8 cellular contexts compared by ENCODE assay signal in the genomic region with DNA sequence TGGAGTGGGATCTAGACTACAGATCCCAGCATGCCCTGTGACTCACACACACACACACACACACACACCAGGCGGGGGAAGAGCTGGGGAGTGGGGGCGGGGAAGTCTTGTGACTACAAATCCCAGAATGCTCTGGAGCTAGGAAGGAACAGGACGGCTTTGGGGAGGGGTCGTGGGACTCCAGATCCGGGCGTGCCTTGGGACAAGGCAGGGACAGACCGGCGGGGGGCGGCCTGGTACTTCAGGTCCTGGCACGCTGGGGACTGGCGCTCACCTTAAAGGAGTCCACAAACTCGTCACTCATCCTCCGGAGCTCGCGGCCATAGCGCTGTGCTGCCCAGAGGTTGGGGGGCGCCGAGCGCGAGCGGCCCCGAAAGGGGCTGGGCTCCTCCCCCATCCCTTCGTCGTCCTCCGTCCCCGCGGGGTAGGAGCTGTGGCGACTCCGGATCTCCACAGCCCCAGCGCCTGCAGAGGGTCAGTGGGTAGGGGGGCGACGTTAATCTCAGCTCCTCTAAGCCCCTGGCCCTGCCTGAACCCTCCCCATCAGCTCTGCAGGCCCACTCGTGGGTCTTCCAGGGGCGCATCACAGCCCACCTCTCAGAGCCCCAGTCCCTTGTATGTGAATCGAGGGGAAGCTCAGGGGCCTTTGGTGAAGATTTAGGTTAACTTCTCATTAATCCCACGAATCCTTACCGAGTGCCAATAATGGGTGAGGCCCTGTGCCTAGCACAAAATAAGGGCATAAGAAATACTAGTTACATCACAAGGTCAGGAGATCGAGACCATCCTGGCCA. TPM values are rescaled to one million over a fixed set of nuclear protein-coding genes. Genes with fewer than 3 reads are reported as not detected.
DNase-seq lines count a peak whose midpoint lies in the region; ATAC-seq, FAIRE-seq and TF ChIP-seq lines count a peak whose summit lies in the region.

No MANE protein-coding gene starts in this region.

- peak; percentile 47 to 60; a peak in 3 of 4 replicates for TF ChIP-seq RAD21 in H1 (IDR thresholded peaks at IDR 0.05 in 1 of 2, conservative IDR thresholded peaks at IDR 0.05 in 1 of 2; ENCODE audit: low read depth in 2 of 2, low read length in 2 of 2)

- H3K4me3 ChIP-seq in NT2/D1 (ENCODE audit: insufficient read length, low read depth), result peak overlapping the region; percentile 65
- peak overlapping the region; percentile 29 to 73 (median 60) for H3K4me3 ChIP-seq in H1 (ENCODE audit: extremely low read depth in 1 of 4, insufficient read depth in 2 of 4, low read depth in 3 of 4, low read length in 4 of 4)
- peak overlapping the region; percentile 65 to 90 for H3K4me3 ChIP-seq in mesenchymal stem cell (ENCODE audit: insufficient read depth in 1 of 2, low read depth in 1 of 2, low read length in 2 of 2)

- peaks cover 31% of the 10 kb centered on the region for H3K4me1 Mint-ChIP-seq in activated CD8-positive, alpha-beta memory T cell treated with anti-CD3 and anti-CD28 coated beads, Interleukin-2, amount 10 ng/mL, durations not matched to agents 7 days and 5 days

- H2BK20ac ChIP-seq in H1 (ENCODE audit: low read length), result no peak overlapping the region

- 0 out of 4 replicates have a peak, but pooled peaks cover 0 to 4% of the 10 kb centered on the region in 2 experiments for H3K79me2 ChIP-seq in H1 (ENCODE audit: control insufficient read depth in 1 of 2, insufficient read depth in 2 of 2, low read length in 2 of 2)

- H3K56ac ChIP-seq in H1 (replicated peaks; ENCODE audit: insufficient read length, low read depth, low read length), result peak overlapping the region; percentile 87

- peaks cover 0 to under 1% of the 10 kb centered on the region in 2 experiments for H4K20me1 ChIP-seq in H1 (replicated peaks in 1 of 2; ENCODE audit: control insufficient read depth in 1 of 2, insufficient read depth in 2 of 2, low read length in 2 of 2)

- H3K36me3 ChIP-seq in NT2/D1 (ENCODE audit: insufficient read depth, insufficient read length, low read length) (peaks cover 40% of the 10 kb centered on the region), H1 (ENCODE audit: control insufficient read depth in 2 of 4, insufficient read depth in 4 of 4, low read length in 3 of 4) (peaks cover under 1 to 5% (median 3%) of the 10 kb centered on the region in 4 experiments; a peak in 5 of 8 replicates), mesenchymal stem cell (ENCODE audit: control insufficient read depth in 1 of 2, insufficient read depth in 2 of 2, low read depth in 1 of 2, low read length in 2 of 2) (peaks cover 20 to 35% of the 10 kb centered on the region in 2 experiments)

- TF ChIP-seq CTCF in H1 (IDR thresholded peaks at IDR 0.05; ENCODE audit: control extremely low read depth in 1 of 3, insufficient read depth in 1 of 3, low read depth in 1 of 3, low read length in 3 of 3), result peak in 2 of 3 experiments; percentile 27 to 28; a peak in 2 of 4 replicates

- H2BK12ac ChIP-seq in H1 (ENCODE audit: low read depth, low read length) (no peak overlapping the region), mesenchymal stem cell (ENCODE audit: low read length in 2 of 2) (peak overlapping the region in 1 of 2 experiments; percentile 15)

- peak; percentile 83 for DNase-seq in COLO668 (lab: John Stamatoyannopoulos, UW; ENCODE audit: unreplicated experiment)
- DNase-seq in HS-5 (ENCODE audit: low read depth), result peak; percentile 46
- peak; percentile 91 for DNase-seq in NT2/D1 (ENCODE audit: low read depth, low spot score)
- peak; percentile 91 for DNase-seq in activated CD8-positive, alpha-beta memory T cell treated with anti-CD3 and anti-CD28 coated beads, Interleukin-2, amount 10 ng/mL, durations not matched to agents 7 days and 5 days
- DNase-seq in H1 (ENCODE audit: low read depth in 1 of 2, low spot score in 2 of 2), result peak; percentile 87 to 89
- DNase-seq in mesenchymal stem cell, result peak; percentile 94
- DNase-seq in stimulated activated CD4-positive, alpha-beta T cell treated with anti-CD3 and anti-CD28 coated beads, TNF-alpha, amount 100 ng/mL, for 48 hours (ENCODE audit: low read depth in 3 of 3), result peak; percentile 67 to 79 (median 70)
- no peak for DNase-seq in HPDE6-E6E7 (ENCODE audit: extremely low spot score)

- peaks cover 4% of the 10 kb centered on the region for H3K23me2 ChIP-seq in H1 (ENCODE audit: low read depth, low read length)

- H3K27me3 Mint-ChIP-seq in activated CD8-positive, alpha-beta memory T cell treated with anti-CD3 and anti-CD28 coated beads, Interleukin-2, amount 10 ng/mL, durations not matched to agents 7 days and 5 days, result no peaks in the 10 kb centered on the region

- peak overlapping the region; percentile 94 for H3K9ac ChIP-seq in NT2/D1 (ENCODE audit: insufficient read length, low read depth)
- peak overlapping the region in 3 of 4 experiments; percentile 51 to 58 (median 57); a peak in 6 of 7 replicates for H3K9ac ChIP-seq in H1 (replicated peaks in 1 of 4; ENCODE audit: extremely low read depth in 1 of 4, low read depth in 3 of 4, low read length in 3 of 4)
- H3K9ac ChIP-seq in mesenchymal stem cell (ENCODE audit: low read length), result peak overlapping the region; percentile 96

- H2BK120ac ChIP-seq in H1 (replicated peaks; ENCODE audit: low read depth, low read length) (no peak overlapping the region), mesenchymal stem cell (ENCODE audit: low read depth, low read length) (no peak overlapping the region)

- peak overlapping the region; percentile 48 for H2BK5ac ChIP-seq in H1 (ENCODE audit: low read depth, low read length)
- H2BK5ac ChIP-seq in mesenchymal stem cell (ENCODE audit: low read depth, low read length, poor library complexity, severe bottlenecking), result peak overlapping the region; percentile 75

- H3K27me3 ChIP-seq in NT2/D1 (ENCODE audit: insufficient read depth, insufficient read length) (no peaks in the 10 kb centered on the region), H1 (replicated peaks in 1 of 4; ENCODE audit: control insufficient read depth in 3 of 4, extremely low read depth in 1 of 4, insufficient read depth in 3 of 4, low read length in 3 of 4) (no peaks in the 10 kb centered on the region), mesenchymal stem cell (ENCODE audit: control insufficient read depth in 1 of 2, insufficient read depth in 1 of 2, low read length in 2 of 2) (no peaks in the 10 kb centered on the region)

- H3K4me2 ChIP-seq in H1 (ENCODE audit: insufficient read depth in 1 of 2, low read depth in 2 of 2, low read length in 2 of 2), result peak overlapping the region; percentile 80 to 93
- peak overlapping the region; percentile 66 for H3K4me2 ChIP-seq in mesenchymal stem cell (ENCODE audit: low read length, poor library complexity, severe bottlenecking)

- TF ChIP-seq POLR2A in H1 (IDR thresholded peaks at IDR 0.05; ENCODE audit: control extremely low read depth in 1 of 2, low read depth in 2 of 2, low read length in 2 of 2), result peak in 1 of 2 experiments; percentile 73; a peak in 2 of 3 replicates

- ATAC-seq in activated CD8-positive, alpha-beta memory T cell treated with anti-CD3 and anti-CD28 coated beads, Interleukin-2, amount 10 ng/mL, durations not matched to agents 7 days and 5 days, result peak; percentile 25

- H3K79me1 ChIP-seq in H1 (ENCODE audit: low read depth, low read length), result no peaks in the 10 kb centered on the region; the same call in 1 of the 2 replicates
- H3K79me1 ChIP-seq in mesenchymal stem cell (replicated peaks; ENCODE audit: low read length, poor library complexity, severe bottlenecking), result peaks cover 19% of the 10 kb centered on the region

- H3K9me3 ChIP-seq in NT2/D1 (ENCODE audit: insufficient read depth, low read length), result no peaks in the 10 kb centered on the region
- H3K9me3 ChIP-seq in H1 (ENCODE audit: insufficient read depth in 2 of 2, low read depth in 1 of 2, low read length in 1 of 2), result no peaks in the 10 kb centered on the region
- H3K9me3 ChIP-seq in mesenchymal stem cell (ENCODE audit: control insufficient read depth, low read length), result no peaks in the 10 kb centered on the region

- peak overlapping the region; percentile 58 for H4K5ac ChIP-seq in H1 (ENCODE audit: insufficient read length, low read depth, low read length)

- H3K4ac ChIP-seq in H1 (replicated peaks; ENCODE audit: insufficient read length, low read depth, low read length) (peak overlapping the region; percentile 72), mesenchymal stem cell (ENCODE audit: low read depth in 1 of 2, low read length in 2 of 2) (peak overlapping the region; percentile 62 to 99)

- H2AFZ ChIP-seq in H1 (ENCODE audit: low read length), result peak overlapping the region; percentile 43; the same call in 1 of the 2 replicates
- H2AFZ ChIP-seq in mesenchymal stem cell (ENCODE audit: low read depth, low read length), result peak overlapping the region; percentile 72

- WGBS in H1 (ENCODE audit: extremely low coverage in 1 of 2, insufficient coverage in 1 of 2, insufficient read length in 1 of 2, insufficient replicate concordance in 2 of 2, low coverage in 1 of 2, low lambda C conversion rate in 2 of 2, missing lambda C conversion rate in 1 of 2), 2 experiments, result 13% methylated on average over 33 of the region's 38 CpGs; no CpG with 5 or more reads in 1 of the 2 experiments
- WGBS in mesenchymal stem cell, result 12% methylated on average over 30 of the region's 38 CpGs

- H3K27ac Mint-ChIP-seq in activated CD8-positive, alpha-beta memory T cell treated with anti-CD3 and anti-CD28 coated beads, Interleukin-2, amount 10 ng/mL, durations not matched to agents 7 days and 5 days, result peak overlapping the region; percentile 96

- peaks cover 4% of the 10 kb centered on the region for H3K36me3 Mint-ChIP-seq in activated CD8-positive, alpha-beta memory T cell treated with anti-CD3 and anti-CD28 coated beads, Interleukin-2, amount 10 ng/mL, durations not matched to agents 7 days and 5 days

- H4K91ac ChIP-seq in H1 (replicated peaks; ENCODE audit: insufficient read length, low read length), result peak overlapping the region; percentile 56
- peak overlapping the region; percentile 92 for H4K91ac ChIP-seq in mesenchymal stem cell (ENCODE audit: low read length)

- no peak overlapping the region for H3K23ac ChIP-seq in H1 (ENCODE audit: insufficient read length)
- peak overlapping the region; percentile 51 to 78 for H3K23ac ChIP-seq in mesenchymal stem cell (ENCODE audit: low read length in 2 of 2)

- no peak for TF ChIP-seq EP300 in H1 (IDR thresholded peaks at IDR 0.05; ENCODE audit: borderline replicate concordance in 1 of 2, low read depth in 2 of 2, low read length in 2 of 2)

- POLR2A ChIA-PET in H1 (lab: Charles Lee; ENCODE audit: partially characterized antibody), result interaction anchor here (0.7 to 11.9 kb wide), 19 partner anchors 11 to 88 kb away, joined by 3 to 352 read pairs (median 5); a partner anchor contains a TSS

- H3K4me1 ChIP-seq in NT2/D1 (ENCODE audit: insufficient read depth, insufficient read length) (peaks cover 26% of the 10 kb centered on the region), H1 (replicated peaks in 1 of 4; ENCODE audit: control insufficient read depth in 3 of 4, insufficient read depth in 4 of 4, low read length in 3 of 4) (peaks cover 0 to 15% (median 6%) of the 10 kb centered on the region in 4 experiments; a peak in 5 of 7 replicates), mesenchymal stem cell (ENCODE audit: control insufficient read depth, insufficient read depth, low read depth, low read length) (peaks cover 21% of the 10 kb centered on the region)

- no peak overlapping the region for H2AK5ac ChIP-seq in H1 (ENCODE audit: low read depth, low read length)
- peak overlapping the region; percentile 88 for H2AK5ac ChIP-seq in mesenchymal stem cell (ENCODE audit: low read length, severe bottlenecking)

- no peaks in the 10 kb centered on the region for H3K9me3 Mint-ChIP-seq in activated CD8-positive, alpha-beta memory T cell treated with anti-CD3 and anti-CD28 coated beads, Interleukin-2, amount 10 ng/mL, durations not matched to agents 7 days and 5 days (ENCODE audit: low read depth)

- H3K4me3 Mint-ChIP-seq in activated CD8-positive, alpha-beta memory T cell treated with anti-CD3 and anti-CD28 coated beads, Interleukin-2, amount 10 ng/mL, durations not matched to agents 7 days and 5 days, result peak overlapping the region; percentile 89

- no peak overlapping the region; the same call in 1 of the 2 replicates for H2BK15ac ChIP-seq in H1 (ENCODE audit: low read length)
- peak overlapping the region; percentile 33 for H2BK15ac ChIP-seq in mesenchymal stem cell (ENCODE audit: low read depth, poor library complexity, severe bottlenecking)

- FAIRE-seq in H1 (lab: Jason Lieb, UNC), result no peak

- CTCF ChIA-PET in activated CD8-positive, alpha-beta memory T cell treated with anti-CD3 and anti-CD28 coated beads, Interleukin-2, amount 10 ng/mL, durations not matched to agents 7 days and 5 days (lab: Charles Lee), result interaction anchor here (1.2 to 6.1 kb wide), 15 partner anchors 11 to 86 kb away, joined by 3 to 104 read pairs (median 8); a partner anchor contains a TSS
- CTCF ChIA-PET in H1 (lab: Charles Lee; ENCODE audit: partially characterized antibody), result interaction anchor here (0.6 to 13.7 kb wide), 23 partner anchors 11 to 95 kb away, joined by 3 to 168 read pairs (median 5); a partner anchor contains a TSS

- H3K27ac ChIP-seq in H1 (ENCODE audit: low read depth, low read length) (peak overlapping the region; percentile 50; the same call in 1 of the 2 replicates), mesenchymal stem cell (ENCODE audit: low read length, poor library complexity, severe bottlenecking) (peak overlapping the region; percentile 91)

- no peak overlapping the region for H3K14ac ChIP-seq in H1 (ENCODE audit: insufficient read length)
- peak overlapping the region in 1 of 2 experiments; percentile 61 for H3K14ac ChIP-seq in mesenchymal stem cell (ENCODE audit: low read length in 2 of 2)

- H4K8ac ChIP-seq in H1 (ENCODE audit: extremely low read depth, insufficient read depth, low read length) (peak overlapping the region; percentile 90), mesenchymal stem cell (ENCODE audit: low read length) (peak overlapping the region; percentile 96)

- peak overlapping the region; percentile 75 for H3K18ac ChIP-seq in H1 (ENCODE audit: extremely low read depth, low read length)
- H3K18ac ChIP-seq in mesenchymal stem cell (ENCODE audit: low read depth in 1 of 2, low read length in 2 of 2), result peak overlapping the region; percentile 46 to 97

RNA-seq across cellular contexts. Expression of a gene that starts 12.9 kb away (rescaled TPM):
- total RNA-seq in activated CD8-positive, alpha-beta memory T cell treated with anti-CD3 and anti-CD28 coated beads, Interleukin-2, amount 10 ng/mL, durations not matched to agents 7 days and 5 days, result 10 to 100 TPM; 35.6 to 36.1 TPM
- total RNA-seq in H1 (2021; fragmentation: NEBNext Ultra II Directional; extraction: Animal tissue kit (Norgen Biotek cat#: 25700)), result 23.1 and 25.3 TPM in 2 replicates
- polyA plus RNA-seq in H1 (2011; rRNA removed), result 33.7 and 38.4 TPM in 2 replicates
- 33.2 TPM for polyA plus RNA-seq in H1 (2011; cell fraction: cytosol; rRNA removed)
- polyA plus RNA-seq in H1 (2011; cell fraction: nucleus; rRNA removed), result 23.2 TPM
- 16.5 to 26.6 TPM (median 24.0 TPM) in 4 replicates for polyA plus RNA-seq in H1 (2012, experiment 1 of 2)
- polyA plus RNA-seq in H1 (2012, experiment 2 of 2), result 37.8 TPM
- 17.6 TPM for polyA plus RNA-seq in H1 (2013, experiment 1 of 2)
- 18.1 TPM for polyA plus RNA-seq in H1 (2013, experiment 2 of 2)
- polyA minus RNA-seq in H1 (2011; rRNA and poly(A)+ RNA removed), result 3.2 and 4.2 TPM in 2 replicates
- 7.0 TPM for polyA minus RNA-seq in H1 (2011; cell fraction: cytosol; rRNA and poly(A)+ RNA removed)
- 14.7 TPM for polyA minus RNA-seq in H1 (2011; cell fraction: nucleus; rRNA and poly(A)+ RNA removed)
- polyA plus RNA-seq in mesenchymal stem cell (2013, experiment 1 of 2), result 69.6 TPM
- 70.6 TPM for polyA plus RNA-seq in mesenchymal stem cell (2013, experiment 2 of 2)

RNA-seq across cellular contexts. Expression of a gene that starts 14.1 kb away (rescaled TPM):
- total RNA-seq in activated CD8-positive, alpha-beta memory T cell treated with anti-CD3 and anti-CD28 coated beads, Interleukin-2, amount 10 ng/mL, durations not matched to agents 7 days and 5 days, result 10 to 100 TPM; 32.9 to 46.0 TPM
- 36.8 and 37.8 TPM in 2 replicates for total RNA-seq in H1 (2021; fragmentation: NEBNext Ultra II Directional; extraction: Animal tissue kit (Norgen Biotek cat#: 25700))
- 36.2 and 55.5 TPM in 2 replicates for polyA plus RNA-seq in H1 (2011; rRNA removed)
- 22.1 TPM for polyA plus RNA-seq in H1 (2011; cell fraction: cytosol; rRNA removed)
- polyA plus RNA-seq in H1 (2011; cell fraction: nucleus; rRNA removed), result 90.5 TPM
- polyA plus RNA-seq in H1 (2012, experiment 1 of 2), result 27.0 to 46.7 TPM (median 43.8 TPM) in 4 replicates
- polyA plus RNA-seq in H1 (2012, experiment 2 of 2), result 71.1 TPM
- 27.4 TPM for polyA plus RNA-seq in H1 (2013, experiment 1 of 2)
- polyA plus RNA-seq in H1 (2013, experiment 2 of 2), result 25.2 TPM
- polyA minus RNA-seq in H1 (2011; rRNA and poly(A)+ RNA removed), result 10.1 and 18.5 TPM in 2 replicates
- polyA minus RNA-seq in H1 (2011; cell fraction: cytosol; rRNA and poly(A)+ RNA removed), result 15.6 TPM
- 10.0 TPM for polyA minus RNA-seq in H1 (2011; cell fraction: nucleus; rRNA and poly(A)+ RNA removed)
- polyA plus RNA-seq in mesenchymal stem cell (2013, experiment 1 of 2), result 25.9 TPM
- 24.6 TPM for polyA plus RNA-seq in mesenchymal stem cell (2013, experiment 2 of 2)

RNA-seq across cellular contexts. Expression of a gene that starts 19.6 kb away (rescaled TPM):
- total RNA-seq in activated CD8-positive, alpha-beta memory T cell treated with anti-CD3 and anti-CD28 coated beads, Interleukin-2, amount 10 ng/mL, durations not matched to agents 7 days and 5 days, result under 1 TPM in 1 of 2 experiments, not detected in 1; 0.29 TPM
- 0.19 TPM in 1 of 2 replicates, not detected in the other for total RNA-seq in H1 (2021; fragmentation: NEBNext Ultra II Directional; extraction: Animal tissue kit (Norgen Biotek cat#: 25700))
- not detected in 2 replicates for polyA plus RNA-seq in H1 (2011; rRNA removed)
- polyA plus RNA-seq in H1 (2011; cell fraction: cytosol; rRNA removed), result not detected
- polyA plus RNA-seq in H1 (2011; cell fraction: nucleus; rRNA removed), result 0.33 TPM
- polyA plus RNA-seq in H1 (2012, experiment 1 of 2), result 0.12 to 0.18 TPM in 2 of 4 replicates, not detected in the others
- 0.12 TPM for polyA plus RNA-seq in H1 (2012, experiment 2 of 2)
- polyA plus RNA-seq in H1 (2013, experiment 1 of 2), result 0.16 TPM
- 0.11 TPM for polyA plus RNA-seq in H1 (2013, experiment 2 of 2)
- polyA minus RNA-seq in H1 (2011; rRNA and poly(A)+ RNA removed), result not detected in 2 replicates
- not detected for polyA minus RNA-seq in H1 (2011; cell fraction: cytosol; rRNA and poly(A)+ RNA removed)
- polyA minus RNA-seq in H1 (2011; cell fraction: nucleus; rRNA and poly(A)+ RNA removed), result not detected
- not detected for polyA plus RNA-seq in mesenchymal stem cell (2013, experiment 1 of 2)
- polyA plus RNA-seq in mesenchymal stem cell (2013, experiment 2 of 2), result not detected

RNA-seq across cellular contexts. Expression of a gene that starts 20.2 kb away (rescaled TPM):
- total RNA-seq in activated CD8-positive, alpha-beta memory T cell treated with anti-CD3 and anti-CD28 coated beads, Interleukin-2, amount 10 ng/mL, durations not matched to agents 7 days and 5 days, result 10 to 100 TPM; 18.1 to 20.4 TPM
- 104 TPM in 2 replicates for total RNA-seq in H1 (2021; fragmentation: NEBNext Ultra II Directional; extraction: Animal tissue kit (Norgen Biotek cat#: 25700))
- 47.2 and 70.6 TPM in 2 replicates for polyA plus RNA-seq in H1 (2011; rRNA removed)
- 48.7 TPM for polyA plus RNA-seq in H1 (2011; cell fraction: cytosol; rRNA removed)
- 134 TPM for polyA plus RNA-seq in H1 (2011; cell fraction: nucleus; rRNA removed)
- polyA plus RNA-seq in H1 (2012, experiment 1 of 2), result 50.8 to 85.0 TPM (median 76.3 TPM) in 4 replicates
- polyA plus RNA-seq in H1 (2012, experiment 2 of 2), result 54.3 TPM
- 54.2 TPM for polyA plus RNA-seq in H1 (2013, experiment 1 of 2)
- 53.1 TPM for polyA plus RNA-seq in H1 (2013, experiment 2 of 2)
- polyA minus RNA-seq in H1 (2011; rRNA and poly(A)+ RNA removed), result 51.4 and 51.5 TPM in 2 replicates
- 50.2 TPM for polyA minus RNA-seq in H1 (2011; cell fraction: cytosol; rRNA and poly(A)+ RNA removed)
- polyA minus RNA-seq in H1 (2011; cell fraction: nucleus; rRNA and poly(A)+ RNA removed), result 42.7 TPM
- polyA plus RNA-seq in mesenchymal stem cell (2013, experiment 1 of 2), result 22.4 TPM
- polyA plus RNA-seq in mesenchymal stem cell (2013, experiment 2 of 2), result 21.6 TPM

RNA-seq across cellular contexts. Expression of a gene that starts 24.8 kb away (rescaled TPM):
- 100 to 1,000 TPM; 142 to 177 TPM for total RNA-seq in activated CD8-positive, alpha-beta memory T cell treated with anti-CD3 and anti-CD28 coated beads, Interleukin-2, amount 10 ng/mL, durations not matched to agents 7 days and 5 days
- 418 and 419 TPM in 2 replicates for total RNA-seq in H1 (2021; fragmentation: NEBNext Ultra II Directional; extraction: Animal tissue kit (Norgen Biotek cat#: 25700))
- 265 and 351 TPM in 2 replicates for polyA plus RNA-seq in H1 (2011; rRNA removed)
- polyA plus RNA-seq in H1 (2011; cell fraction: cytosol; rRNA removed), result 355 TPM
- 372 TPM for polyA plus RNA-seq in H1 (2011; cell fraction: nucleus; rRNA removed)
- 364 to 529 TPM (median 400 TPM) in 4 replicates for polyA plus RNA-seq in H1 (2012, experiment 1 of 2)
- 509 TPM for polyA plus RNA-seq in H1 (2012, experiment 2 of 2)
- 524 TPM for polyA plus RNA-seq in H1 (2013, experiment 1 of 2)
- 516 TPM for polyA plus RNA-seq in H1 (2013, experiment 2 of 2)
- polyA minus RNA-seq in H1 (2011; rRNA and poly(A)+ RNA removed), result 47.0 and 71.7 TPM in 2 replicates
- polyA minus RNA-seq in H1 (2011; cell fraction: cytosol; rRNA and poly(A)+ RNA removed), result 102 TPM
- polyA minus RNA-seq in H1 (2011; cell fraction: nucleus; rRNA and poly(A)+ RNA removed), result 71.7 TPM
- polyA plus RNA-seq in mesenchymal stem cell (2013, experiment 1 of 2), result 279 TPM
- 281 TPM for polyA plus RNA-seq in mesenchymal stem cell (2013, experiment 2 of 2)
